Comparison of ENCODE assay signal across 1 cellular context in the genomic region with DNA sequence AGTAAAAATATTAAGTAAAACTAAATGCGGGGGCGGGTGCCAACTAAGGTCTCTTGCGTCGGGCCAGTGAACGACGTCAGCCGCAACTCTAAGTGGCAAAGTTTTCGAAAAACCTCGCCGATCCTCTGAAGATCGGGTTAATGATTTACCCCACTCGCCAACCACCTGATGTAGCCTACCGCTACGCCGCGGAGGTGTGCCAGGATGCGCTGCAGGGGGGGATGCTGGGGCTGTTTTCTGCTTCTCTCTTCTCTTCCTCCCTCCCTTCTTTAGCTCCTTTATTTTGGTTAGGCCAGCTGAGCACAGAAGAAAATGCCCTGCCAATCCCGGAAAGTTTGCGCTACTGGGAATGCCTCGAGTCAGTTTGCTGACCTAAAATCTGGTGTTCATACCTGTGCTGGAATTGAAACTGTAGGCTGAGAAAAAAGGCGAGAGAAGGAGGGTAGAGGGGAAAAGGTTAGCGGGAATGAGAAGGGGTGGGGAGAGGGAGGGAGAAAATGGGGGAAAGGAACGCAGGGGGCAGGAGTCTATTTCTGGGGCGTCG.
TF ChIP-seq lines count a peak whose summit lies in the region.

No MANE protein-coding gene starts in this region.

TF ChIP-seq in GM23338, 12 proteins besides CTCF, POLR2A, EP300 and RAD21 (continued from another document):
- no peak for TF ChIP-seq EZH2 (IDR thresholded peaks at IDR 0.05; ENCODE audit: low read depth, unreplicated experiment)
- TF ChIP-seq, protein P1, sequence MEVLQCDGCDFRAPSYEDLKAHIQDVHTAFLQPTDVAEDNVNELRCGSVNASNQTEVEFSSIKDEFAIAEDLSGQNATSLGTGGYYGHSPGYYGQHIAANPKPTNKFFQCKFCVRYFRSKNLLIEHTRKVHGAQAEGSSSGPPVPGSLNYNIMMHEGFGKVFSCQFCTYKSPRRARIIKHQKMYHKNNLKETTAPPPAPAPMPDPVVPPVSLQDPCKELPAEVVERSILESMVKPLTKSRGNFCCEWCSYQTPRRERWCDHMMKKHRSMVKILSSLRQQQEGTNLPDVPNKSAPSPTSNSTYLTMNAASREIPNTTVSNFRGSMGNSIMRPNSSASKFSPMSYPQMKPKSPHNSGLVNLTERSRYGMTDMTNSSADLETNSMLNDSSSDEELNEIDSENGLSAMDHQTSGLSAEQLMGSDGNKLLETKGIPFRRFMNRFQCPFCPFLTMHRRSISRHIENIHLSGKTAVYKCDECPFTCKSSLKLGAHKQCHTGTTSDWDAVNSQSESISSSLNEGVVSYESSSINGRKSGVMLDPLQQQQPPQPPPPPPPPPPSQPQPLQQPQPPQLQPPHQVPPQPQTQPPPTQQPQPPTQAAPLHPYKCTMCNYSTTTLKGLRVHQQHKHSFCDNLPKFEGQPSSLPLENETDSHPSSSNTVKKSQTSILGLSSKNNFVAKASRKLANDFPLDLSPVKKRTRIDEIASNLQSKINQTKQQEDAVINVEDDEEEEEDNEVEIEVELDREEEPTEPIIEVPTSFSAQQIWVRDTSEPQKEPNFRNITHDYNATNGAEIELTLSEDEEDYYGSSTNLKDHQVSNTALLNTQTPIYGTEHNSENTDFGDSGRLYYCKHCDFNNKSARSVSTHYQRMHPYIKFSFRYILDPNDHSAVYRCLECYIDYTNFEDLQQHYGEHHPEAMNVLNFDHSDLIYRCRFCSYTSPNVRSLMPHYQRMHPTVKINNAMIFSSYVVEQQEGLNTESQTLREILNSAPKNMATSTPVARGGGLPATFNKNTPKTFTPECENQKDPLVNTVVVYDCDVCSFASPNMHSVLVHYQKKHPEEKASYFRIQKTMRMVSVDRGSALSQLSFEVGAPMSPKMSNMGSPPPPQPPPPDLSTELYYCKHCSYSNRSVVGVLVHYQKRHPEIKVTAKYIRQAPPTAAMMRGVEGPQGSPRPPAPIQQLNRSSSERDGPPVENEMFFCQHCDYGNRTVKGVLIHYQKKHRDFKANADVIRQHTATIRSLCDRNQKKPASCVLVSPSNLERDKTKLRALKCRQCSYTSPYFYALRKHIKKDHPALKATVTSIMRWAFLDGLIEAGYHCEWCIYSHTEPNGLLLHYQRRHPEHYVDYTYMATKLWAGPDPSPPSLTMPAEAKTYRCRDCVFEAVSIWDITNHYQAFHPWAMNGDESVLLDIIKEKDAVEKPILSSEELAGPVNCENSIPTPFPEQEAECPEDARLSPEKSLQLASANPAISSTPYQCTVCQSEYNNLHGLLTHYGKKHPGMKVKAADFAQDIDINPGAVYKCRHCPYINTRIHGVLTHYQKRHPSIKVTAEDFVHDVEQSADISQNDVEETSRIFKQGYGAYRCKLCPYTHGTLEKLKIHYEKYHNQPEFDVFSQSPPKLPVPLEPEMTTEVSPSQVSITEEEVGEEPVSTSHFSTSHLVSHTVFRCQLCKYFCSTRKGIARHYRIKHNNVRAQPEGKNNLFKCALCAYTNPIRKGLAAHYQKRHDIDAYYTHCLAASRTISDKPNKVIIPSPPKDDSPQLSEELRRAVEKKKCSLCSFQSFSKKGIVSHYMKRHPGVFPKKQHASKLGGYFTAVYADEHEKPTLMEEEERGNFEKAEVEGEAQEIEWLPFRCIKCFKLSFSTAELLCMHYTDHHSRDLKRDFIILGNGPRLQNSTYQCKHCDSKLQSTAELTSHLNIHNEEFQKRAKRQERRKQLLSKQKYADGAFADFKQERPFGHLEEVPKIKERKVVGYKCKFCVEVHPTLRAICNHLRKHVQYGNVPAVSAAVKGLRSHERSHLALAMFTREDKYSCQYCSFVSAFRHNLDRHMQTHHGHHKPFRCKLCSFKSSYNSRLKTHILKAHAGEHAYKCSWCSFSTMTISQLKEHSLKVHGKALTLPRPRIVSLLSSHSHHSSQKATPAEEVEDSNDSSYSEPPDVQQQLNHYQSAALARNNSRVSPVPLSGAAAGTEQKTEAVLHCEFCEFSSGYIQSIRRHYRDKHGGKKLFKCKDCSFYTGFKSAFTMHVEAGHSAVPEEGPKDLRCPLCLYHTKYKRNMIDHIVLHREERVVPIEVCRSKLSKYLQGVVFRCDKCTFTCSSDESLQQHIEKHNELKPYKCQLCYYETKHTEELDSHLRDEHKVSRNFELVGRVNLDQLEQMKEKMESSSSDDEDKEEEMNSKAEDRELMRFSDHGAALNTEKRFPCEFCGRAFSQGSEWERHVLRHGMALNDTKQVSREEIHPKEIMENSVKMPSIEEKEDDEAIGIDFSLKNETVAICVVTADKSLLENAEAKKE (CRISPR knock-in tag; IDR thresholded peaks at IDR 0.05) = no peak
- TF ChIP-seq ZNF331 (CRISPR knock-in tag; IDR thresholded peaks at IDR 0.05; ENCODE audit: low read depth) = no peak
- no peak for TF ChIP-seq STAT1 (IDR thresholded peaks at IDR 0.05; ENCODE audit: unreplicated experiment)
- no peak for TF ChIP-seq CREB1 (CRISPR knock-in tag; IDR thresholded peaks at IDR 0.05; ENCODE audit: low read depth)
- no peak for TF ChIP-seq JUNB (IDR thresholded peaks at IDR 0.05; ENCODE audit: unreplicated experiment)
- TF ChIP-seq NANOG (IDR thresholded peaks at IDR 0.05; ENCODE audit: borderline replicate concordance) = no peak
